15 cellular contexts compared by ENCODE assay signal in the genomic region with DNA sequence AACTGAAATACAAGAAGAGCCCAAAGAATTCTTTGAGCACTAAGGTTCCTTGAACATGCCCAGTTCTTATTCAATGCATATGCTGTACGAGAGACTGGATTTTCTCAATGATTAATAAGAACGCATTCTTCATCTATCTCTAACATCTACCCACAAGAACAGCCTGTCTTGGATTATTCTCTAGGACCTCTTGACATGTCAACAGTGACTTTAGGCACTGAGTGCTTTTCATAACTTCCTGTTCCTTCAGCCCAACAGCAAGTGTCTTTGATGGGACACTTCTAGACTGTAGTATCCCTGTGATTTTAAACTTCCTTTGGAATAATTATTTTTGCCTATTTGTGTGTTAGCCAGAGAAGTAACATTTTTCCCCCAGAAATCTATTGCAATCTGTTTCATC.
DNase-seq lines count a peak whose midpoint lies in the region; ATAC-seq and TF ChIP-seq lines count a peak whose summit lies in the region.
"Had no signal": no experiment of that assay in that cellular context is flagged by ENCODE, and none has a peak within 500 bp of the region (broad histone marks: within the 10 kb centered on the region; RNA-seq: fewer than 3 reads in every experiment).

No MANE protein-coding gene starts in this region.

- H3K4me3 ChIP-seq in lower lobe of right lung: no peak overlapping the region
- H3K4me3 ChIP-seq in upper lobe of right lung: no peak overlapping the region
- H3K4me3 ChIP-seq in thyroid gland (replicated peaks in 1 of 3): no peak overlapping the region
- H3K4me3 ChIP-seq: K562 had no signal

- H3K4me1 ChIP-seq in lower lobe of right lung: peaks cover 6% of the 10 kb centered on the region
- H3K4me1 ChIP-seq in upper lobe of right lung: no peaks in the 10 kb centered on the region
- H3K4me1 ChIP-seq in thyroid gland: no peaks in the 10 kb centered on the region

- H3K27ac ChIP-seq in lower lobe of right lung: no peak overlapping the region
- H3K27ac ChIP-seq in upper lobe of right lung: no peak overlapping the region
- no peak overlapping the region for H3K27ac ChIP-seq in thyroid gland

- TF ChIP-seq POLR2A in thyroid gland (IDR thresholded peaks at IDR 0.05): no peak

- no peak for TF ChIP-seq CTCF in lower lobe of right lung (IDR thresholded peaks at IDR 0.05)
- TF ChIP-seq CTCF in upper lobe of right lung (IDR thresholded peaks at IDR 0.05): no peak
- TF ChIP-seq CTCF in thyroid gland (IDR thresholded peaks at IDR 0.05): no peak

- WGBS in thyroid gland, 2 donors: 62 to 65% methylated on average over 2 of the region's 2 CpGs

- ATAC-seq in lower lobe of right lung (peak; percentile 41 to 73), upper lobe of right lung (peak; percentile 68)
- ATAC-seq: K562 had no signal

- H3K27me3 ChIP-seq in lower lobe of right lung (ENCODE audit: low read depth) (no peaks in the 10 kb centered on the region), upper lobe of right lung (no peaks in the 10 kb centered on the region), thyroid gland (no peaks in the 10 kb centered on the region)

- intact Hi-C loops in lower lobe of right lung (cut with DNase I) (no loop called here), upper lobe of right lung (cut with DNase I) (no loop called here), thyroid gland (cut with DNase I) (no loop called here), posterior vena cava (cut with DNase I) (no loop called here)

- H3K36me3 ChIP-seq in lower lobe of right lung (no peaks in the 10 kb centered on the region), upper lobe of right lung (no peaks in the 10 kb centered on the region), thyroid gland (no peaks in the 10 kb centered on the region)

- DNase-seq in EH (ENCODE audit: low read depth) (peak; percentile 28), amniotic epithelial cell (ENCODE audit: low read depth) (peak; percentile 40), lower lobe of right lung (no peak), upper lobe of right lung (no peak), thyroid gland (no peak), NCI-H146 (lab: John Stamatoyannopoulos, UW) (no peak), posterior vena cava (ENCODE audit: low spot score) (no peak)
- DNase-seq: C1 segment of cervical spinal cord; Calu3; CD4-positive, alpha-beta T cell; DMS 273 treated with DMSO at 0.1 percent for 48 hours; DMS79; GF-D8; HCEC 1CT had no signal

- H3K9me3 ChIP-seq in lower lobe of right lung (no peaks in the 10 kb centered on the region), upper lobe of right lung (no peaks in the 10 kb centered on the region), thyroid gland (no peaks in the 10 kb centered on the region)

Comparison
In these comparisons a context has a peak if more than half of its experiments do, and no peak if none do; other contexts are left out.
1. DNase-seq: peak in EH (single experiment) and amniotic epithelial cell (single experiment); none in lower lobe of right lung (single experiment), upper lobe of right lung (single experiment), thyroid gland (0 of 2), NCI-H146 (single experiment) and posterior vena cava (single experiment).